ENCODE assay signal across 24 cellular contexts in the genomic region with DNA sequence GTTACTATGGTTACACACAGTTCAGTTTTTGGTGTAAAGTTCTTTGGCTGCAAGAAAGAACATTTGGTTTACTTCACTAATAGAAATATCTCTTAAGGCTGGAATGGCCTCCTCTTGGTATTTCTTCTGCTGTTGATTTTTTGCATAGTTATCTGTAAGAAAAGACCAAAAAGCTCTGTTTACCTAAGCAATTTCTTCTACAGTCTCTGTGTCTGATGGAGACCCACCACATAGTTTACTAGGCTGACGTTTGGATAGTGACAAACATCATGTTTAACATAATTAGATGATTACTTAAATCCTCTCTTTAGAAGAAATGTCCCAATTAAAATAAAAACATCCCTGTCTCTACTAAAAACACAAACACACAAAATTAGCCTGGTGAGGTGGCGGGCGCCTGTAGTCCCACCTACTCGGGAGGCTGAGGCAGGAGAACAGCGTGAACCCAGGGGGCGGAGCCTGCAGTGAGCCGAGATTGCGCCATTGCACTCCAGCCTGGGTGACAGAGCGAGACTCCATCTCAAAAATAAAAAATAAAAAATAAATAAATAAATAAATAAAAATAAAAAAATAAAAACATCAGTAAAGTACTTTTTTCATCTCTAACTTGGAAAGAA. TPM values are rescaled to one million over a fixed set of nuclear protein-coding genes. Genes with fewer than 3 reads are reported as not detected.
"Had no signal": no experiment of that assay in that cellular context is flagged by ENCODE, and none has a peak within 500 bp of the region (broad histone marks: within the 10 kb centered on the region; RNA-seq: fewer than 3 reads in every experiment).

No MANE protein-coding gene starts in this region.

- ATAC-seq: T-cell had no signal

- H3K4me2 ChIP-seq: SK-N-SH had no signal

- H3K9me3 ChIP-seq: SK-N-SH had no signal

- FAIRE-seq: RCC 7860 had no signal

- H3K9me2 ChIP-seq: SK-N-SH had no signal

- H3K9ac ChIP-seq: SK-N-SH had no signal

- DNase-seq: Kasumi-1, KG1, MM.1S, NCI-H1092 treated with DMSO at 0.1 percent for 48 hours, NCI-H1436, NCI-H187, NCI-H2029, NCI-H2081 treated with DMSO at 0.1 percent for 48 hours, NCI-H2171, NCI-H226, NCI-H446, NCI-H510A, NCI-H524 treated with DMSO at 0.1 percent for 48 hours, NCI-H69, NCI-H774, Right ventricle myocardium superior, RPMI8226, SIG-M5, SK-N-SH, SW 1271, T-cell had no signal

RNA-seq across cellular contexts. Expression of a gene that starts 59.2 kb away (rescaled TPM):
- total RNA-seq: HT1080, Right ventricle myocardium superior, SK-MEL-5, T-cell had no signal
